7 cellular contexts compared by ENCODE assay signal in genomic region chr2:85611217-85611704, GRCh38. TPM values are rescaled to one million over a fixed set of nuclear protein-coding genes. Genes with fewer than 3 reads are reported as not detected.
A peak's percentile ranks its signal among the peaks of the same experiment; 100 is the strongest.
DNase-seq lines count a peak whose midpoint lies in the region; ATAC-seq and TF ChIP-seq lines count a peak whose summit lies in the region.

No MANE protein-coding gene starts in this region.

- H3K9me2 ChIP-seq in GM23248 (ENCODE audit: insufficient read depth) = no peaks in the 10 kb centered on the region

- 10 to 12% methylated on average over 24 of the region's 24 CpGs for WGBS in GM23248 (ENCODE audit: low coverage in 1 of 2, low lambda C conversion rate in 2 of 2, missing lambda C conversion rate in 2 of 2), 2 experiments

- H3K9me3 ChIP-seq in GM23248 (ENCODE audit: low read depth) (no peaks in the 10 kb centered on the region), RWPE2 (ENCODE audit: severe bottlenecking) (no peaks in the 10 kb centered on the region), gastrocnemius medialis (no peaks in the 10 kb centered on the region)

- TF ChIP-seq POLR2A in gastrocnemius medialis (IDR thresholded peaks at IDR 0.05) = no peak

- peaks cover 11% of the 10 kb centered on the region for H3K4me1 ChIP-seq in GM23248 (ENCODE audit: insufficient read depth)
- no peaks in the 10 kb centered on the region for H3K4me1 ChIP-seq in RWPE2 (ENCODE audit: insufficient read depth, poor library complexity, severe bottlenecking)
- H3K4me1 ChIP-seq in gastrocnemius medialis = peaks cover 57 to 60% of the 10 kb centered on the region in 2 donors

- H4K20me1 ChIP-seq in GM23248 (ENCODE audit: insufficient read depth) = no peaks in the 10 kb centered on the region

- H3K27ac ChIP-seq in GM23248 (peak overlapping the region; percentile 46; the same call in 1 of the 2 replicates), RWPE2 (ENCODE audit: poor library complexity, severe bottlenecking) (peak overlapping the region; percentile 73), gastrocnemius medialis (peak overlapping the region; percentile 95 to 99 (median 99))

- H3K27me3 ChIP-seq in GM23248 (replicated peaks; ENCODE audit: insufficient read depth) (no peaks in the 10 kb centered on the region), RWPE2 (ENCODE audit: insufficient read depth, poor library complexity, severe bottlenecking) (no peaks in the 10 kb centered on the region), gastrocnemius medialis (no peaks in the 10 kb centered on the region)

- ATAC-seq in RWPE2 (ENCODE audit: low read depth) (peak; percentile 37), gastrocnemius medialis (no peak), sciatic nerve (no peak)

- DNase-seq in GM23248 = peak; percentile 48
- DNase-seq in RWPE2 (ENCODE audit: low spot score) = no peak
- DNase-seq in fibroblast of pulmonary artery (ENCODE audit: low read depth) = no peak
- no peak for DNase-seq in gastrocnemius medialis
- DNase-seq in HK-2 (ENCODE audit: unreplicated experiment) = no peak
- DNase-seq in ureter (ENCODE audit: low spot score) = no peak
- no peak for DNase-seq in sciatic nerve (ENCODE audit: low spot score)

- TF ChIP-seq CTCF in RWPE2 (IDR thresholded peaks at IDR 0.05; ENCODE audit: poor library complexity, severe bottlenecking) (no peak), fibroblast of pulmonary artery (IDR thresholded peaks at IDR 0.05; ENCODE audit: low read length, missing control alignments) (no peak), gastrocnemius medialis (IDR thresholded peaks at IDR 0.05 in 4 of 5, conservative IDR thresholded peaks at IDR 0.05 in 1 of 5) (no peak)

- peaks cover 34% of the 10 kb centered on the region for H3F3A ChIP-seq in GM23248 (ENCODE audit: insufficient read depth)

- in situ Hi-C loops in GM23248 (cut with MboI) = no loop called here
- in situ Hi-C loops in gastrocnemius medialis (cut with MboI; ENCODE audit: low sequenced_read_pairs in 4 of 4) = no loop called here

- peak overlapping the region; percentile 97 for H3K4me2 ChIP-seq in GM23248 (ENCODE audit: unreplicated experiment)

- peaks cover 56% of the 10 kb centered on the region for H3K79me2 ChIP-seq in GM23248 (ENCODE audit: insufficient read depth)

- intact Hi-C loops in gastrocnemius medialis (cut with DNase I; ENCODE audit: low total_unique reads) (no loop called here), sciatic nerve (cut with DNase I) (loop anchor here (10.0 kb wide), 1 partner anchor 454 kb away; no protein-coding TSS in a partner anchor)

- H3K9ac ChIP-seq in GM23248 = peak overlapping the region; percentile 79

- no peaks in the 10 kb centered on the region; the same call in 1 of the 2 replicates for H3K36me3 ChIP-seq in GM23248 (ENCODE audit: low read depth)
- H3K36me3 ChIP-seq in RWPE2 (ENCODE audit: low read depth) = peaks cover 14% of the 10 kb centered on the region
- peaks cover 0 to 6% of the 10 kb centered on the region in 2 donors for H3K36me3 ChIP-seq in gastrocnemius medialis

- peak overlapping the region; percentile 77 for H3K4me3 ChIP-seq in GM23248
- H3K4me3 ChIP-seq in RWPE2 (ENCODE audit: severe bottlenecking) = peak overlapping the region; percentile 82
- peak overlapping the region; percentile 79 for H3K4me3 ChIP-seq in fibroblast of pulmonary artery (replicated peaks; ENCODE audit: low read depth, low read length)
- peak overlapping the region; percentile 65 to 89 (median 79) for H3K4me3 ChIP-seq in gastrocnemius medialis

- H2AFZ ChIP-seq in GM23248 = peak overlapping the region; percentile 91

RNA-seq across cellular contexts. Expression of gene C2orf68, which starts 0.6 kb away (rescaled TPM):
- 9.8 and 19.5 TPM in 2 replicates for total RNA-seq in GM23248 (2014; rRNA removed; shearing (Covaris generic))
- 30.4 and 31.3 TPM in 2 replicates for polyA plus RNA-seq in GM23248 (2016; fragmentation: Nextera tagmentation; extraction: Ambion mirVana)
- total RNA-seq in gastrocnemius medialis (10 to 100 TPM; 28.4 to 35.4 (median 32.3) TPM), ureter (43.1 TPM), sciatic nerve (41.6 TPM)

RNA-seq across cellular contexts. Expression of gene USP39, which starts 4.7 kb away (rescaled TPM):
- 41.4 and 44.5 TPM in 2 replicates for total RNA-seq in GM23248 (2014; rRNA removed; shearing (Covaris generic))
- polyA plus RNA-seq in GM23248 (2016; fragmentation: Nextera tagmentation; extraction: Ambion mirVana) = 43.3 and 43.7 TPM in 2 replicates
- 100 to 1,000 TPM in 1 of 4 donors, 10 to 100 TPM in 3; 72.2 to 139 (median 92.1) TPM for total RNA-seq in gastrocnemius medialis
- 45.1 TPM for total RNA-seq in ureter
- 34.2 TPM for total RNA-seq in sciatic nerve

RNA-seq across cellular contexts. Expression of gene TMEM150A, which starts 8.8 kb away (rescaled TPM):
- total RNA-seq in GM23248 (2014; rRNA removed; shearing (Covaris generic)) = 13.5 and 20.9 TPM in 2 replicates
- polyA plus RNA-seq in GM23248 (2016; fragmentation: Nextera tagmentation; extraction: Ambion mirVana) = 35.7 and 36.0 TPM in 2 replicates
- 100 to 1,000 TPM in 1 of 4 donors, 10 to 100 TPM in 3; 44.4 to 102 (median 80.7) TPM for total RNA-seq in gastrocnemius medialis
- 19.5 TPM for total RNA-seq in ureter
- total RNA-seq in sciatic nerve = 15.8 TPM

RNA-seq across cellular contexts. Expression of gene RNF181, which starts 15.7 kb away (rescaled TPM):
- total RNA-seq in GM23248 (2014; rRNA removed; shearing (Covaris generic)) = 159 and 178 TPM in 2 replicates
- 294 and 308 TPM in 2 replicates for polyA plus RNA-seq in GM23248 (2016; fragmentation: Nextera tagmentation; extraction: Ambion mirVana)
- total RNA-seq in gastrocnemius medialis (100 to 1,000 TPM; 207 to 235 (median 215) TPM), ureter (115 TPM), sciatic nerve (71.2 TPM)

RNA-seq across cellular contexts. Expression of gene VAMP5, which starts 27.0 kb away (rescaled TPM):
- total RNA-seq in GM23248 (2014; rRNA removed; shearing (Covaris generic)) = 50.3 and 59.0 TPM in 2 replicates
- 287 and 289 TPM in 2 replicates for polyA plus RNA-seq in GM23248 (2016; fragmentation: Nextera tagmentation; extraction: Ambion mirVana)
- total RNA-seq in gastrocnemius medialis = 10 to 100 TPM; 19.9 to 47.0 (median 36.9) TPM
- 32.8 TPM for total RNA-seq in ureter
- 71.2 TPM for total RNA-seq in sciatic nerve

Comparison
In these comparisons a context has a peak if more than half of its experiments do, and no peak if none do; other contexts are left out.
1. H3K27ac ChIP-seq: peak in every context shown above with its lines; median percentile 99 in gastrocnemius medialis; 73 in RWPE2; 46 in GM23248.